ENCODE assay signal across 21 cellular contexts in genomic region chr6:159461266-159461665, GRCh38.
A peak's percentile ranks its signal among the peaks of the same experiment; 100 is the strongest.
DNase-seq lines count a peak whose midpoint lies in the region; TF ChIP-seq lines count a peak whose summit lies in the region.
"Had no signal": no experiment of that assay in that cellular context is flagged by ENCODE, and none has a peak within 500 bp of the region (broad histone marks: within the 10 kb centered on the region; RNA-seq: fewer than 3 reads in every experiment).

No MANE protein-coding gene starts in this region.

- no peak overlapping the region for H3K4me3 ChIP-seq in trophoblast cell (ENCODE audit: low read depth, low read length)
- no peak overlapping the region for H3K4me3 ChIP-seq in tibial nerve
- no peak overlapping the region for H3K4me3 ChIP-seq in transverse colon

- no TSS peak for BruUV-seq in MCF 10A (replicated peaks; lab: Mats Ljungman, UMichigan)

- in situ Hi-C loops in transverse colon (cut with MboI; ENCODE audit: low pct_ligation_motif_present in 1 of 4, low pct_unique_long_range_greater_than_20kb in 1 of 4, low sequenced_read_pairs in 3 of 4), result no loop called here

- TF ChIP-seq POLR2A in tibial nerve (IDR thresholded peaks at IDR 0.05), result no peak
- TF ChIP-seq POLR2A in transverse colon (IDR thresholded peaks at IDR 0.05), result no peak

- H3K9me3 ChIP-seq in trophoblast cell (ENCODE audit: insufficient read depth, low read depth, low read length) (no peaks in the 10 kb centered on the region), tibial nerve (no peaks in the 10 kb centered on the region), transverse colon (no peaks in the 10 kb centered on the region)

- H3K79me1 ChIP-seq in trophoblast cell (ENCODE audit: low read length), result no peaks in the 10 kb centered on the region

- intact Hi-C loops in MCF 10A (cut with micrococcal nuclease) (loop anchor here (10.0 kb wide), 1 partner anchor 206 kb away; no protein-coding TSS in a partner anchor), transverse colon (cut with DNase I; ENCODE audit: low total_unique reads) (no loop called here)

- no peaks in the 10 kb centered on the region for H3K36me3 Mint-ChIP-seq in MCF 10A (ENCODE audit: insufficient read depth, unreplicated experiment)
- no peaks in the 10 kb centered on the region for H3K36me3 Mint-ChIP-seq in T-helper 2 cell treated with Interferon-gamma antibody and Interleukin-4, amounts not matched to agents 5 μg/mL and 100 μg/mL, for 36 hours (ENCODE audit: low read depth)
- H3K36me3 Mint-ChIP-seq: activated naive CD8-positive, alpha-beta T cell treated with anti-CD3 and anti-CD28 coated beads, Interleukin-2, amount 10 ng/mL, durations not matched to agents 7 days and 5 days; brain; natural killer cell had no signal

- H3K4ac ChIP-seq in trophoblast cell (ENCODE audit: low read depth, low read length), result no peak overlapping the region

- H3K4me1 ChIP-seq in trophoblast cell (ENCODE audit: control insufficient read depth in 1 of 2, insufficient read depth in 2 of 2, low read length in 2 of 2), result peaks cover 7% of the 10 kb centered on the region in 2 experiments
- peaks cover 0 to 10% (median 0%) of the 10 kb centered on the region in 4 donors for H3K4me1 ChIP-seq in tibial nerve
- H3K4me1 ChIP-seq in transverse colon, result no peaks in the 10 kb centered on the region

- no peak overlapping the region for H3K27ac Mint-ChIP-seq in MCF 10A (ENCODE audit: low read depth, unreplicated experiment)
- no peak overlapping the region for H3K27ac Mint-ChIP-seq in T-helper 2 cell treated with Interferon-gamma antibody and Interleukin-4, amounts not matched to agents 5 μg/mL and 100 μg/mL, for 36 hours
- H3K27ac Mint-ChIP-seq: activated naive CD8-positive, alpha-beta T cell treated with anti-CD3 and anti-CD28 coated beads, Interleukin-2, amount 10 ng/mL, durations not matched to agents 7 days and 5 days; brain; natural killer cell had no signal

- H3K27me3 Mint-ChIP-seq in MCF 10A (ENCODE audit: insufficient read depth, unreplicated experiment), result peaks cover 18% of the 10 kb centered on the region
- H3K27me3 Mint-ChIP-seq in T-helper 2 cell treated with Interferon-gamma antibody and Interleukin-4, amounts not matched to agents 5 μg/mL and 100 μg/mL, for 36 hours (ENCODE audit: low read depth), result no peaks in the 10 kb centered on the region
- H3K27me3 Mint-ChIP-seq: brain had no signal

- no peak overlapping the region for H3K14ac ChIP-seq in trophoblast cell (ENCODE audit: low read length)

- no peaks in the 10 kb centered on the region for H3K79me2 ChIP-seq in trophoblast cell (ENCODE audit: control insufficient read depth, insufficient read depth, low read length, poor library complexity)

- CTCF ChIA-PET in MCF 10A (lab: Yijun Ruan, JAX), result interaction anchor here (0.7 to 1.1 kb wide), 3 partner anchors 287 to 327 kb away, joined by 3 to 4 read pairs (median 3); no protein-coding TSS in a partner anchor

- H2AFZ ChIP-seq in trophoblast cell (ENCODE audit: insufficient read depth, low read length, poor library complexity), result no peak overlapping the region

- H3K18ac ChIP-seq in trophoblast cell (ENCODE audit: low read length), result no peak overlapping the region

- H2BK5ac ChIP-seq in trophoblast cell (ENCODE audit: low read depth, low read length, poor library complexity), result no peak overlapping the region

- H4K91ac ChIP-seq in trophoblast cell (ENCODE audit: low read depth, low read length), result no peak overlapping the region

- TF ChIP-seq CTCF in MCF 10A (IDR thresholded peaks at IDR 0.05; ENCODE audit: unreplicated experiment) (no peak), tibial nerve (IDR thresholded peaks at IDR 0.05) (no peak), transverse colon (IDR thresholded peaks at IDR 0.05) (no peak)

- POLR2A ChIA-PET in MCF 10A (lab: Yijun Ruan, JAX), result interaction anchor here (0.5 kb wide), 1 partner anchor 49 kb away, joined by 5 read pairs; no protein-coding TSS in a partner anchor

- no peak overlapping the region for H3K23ac ChIP-seq in trophoblast cell (ENCODE audit: low read length)

- no peaks in the 10 kb centered on the region for H3K9me3 Mint-ChIP-seq in MCF 10A (ENCODE audit: unreplicated experiment)
- H3K9me3 Mint-ChIP-seq in T-helper 2 cell treated with Interferon-gamma antibody and Interleukin-4, amounts not matched to agents 5 μg/mL and 100 μg/mL, for 36 hours, result no peaks in the 10 kb centered on the region
- H3K9me3 Mint-ChIP-seq: natural killer cell had no signal

- no peak overlapping the region for H3K9ac ChIP-seq in trophoblast cell (ENCODE audit: low read length)

- no peak overlapping the region for H4K12ac ChIP-seq in trophoblast cell (ENCODE audit: low read depth, low read length)

- no peak overlapping the region for H3K4me3 Mint-ChIP-seq in MCF 10A (ENCODE audit: unreplicated experiment)
- H3K4me3 Mint-ChIP-seq in T-helper 2 cell treated with Interferon-gamma antibody and Interleukin-4, amounts not matched to agents 5 μg/mL and 100 μg/mL, for 36 hours, result no peak overlapping the region
- H3K4me3 Mint-ChIP-seq: activated naive CD8-positive, alpha-beta T cell treated with anti-CD3 and anti-CD28 coated beads, Interleukin-2, amount 10 ng/mL, durations not matched to agents 7 days and 5 days; brain; natural killer cell had no signal

- H2BK120ac ChIP-seq in trophoblast cell (ENCODE audit: insufficient read depth, low read length, poor library complexity), result no peak overlapping the region

- no peak overlapping the region for H3K4me2 ChIP-seq in trophoblast cell (ENCODE audit: low read length)

- H3K27ac ChIP-seq in trophoblast cell (ENCODE audit: low read depth, low read length) (no peak overlapping the region), tibial nerve (no peak overlapping the region), transverse colon (no peak overlapping the region)
- H3K27ac ChIP-seq: C4-2B had no signal

- no peak overlapping the region for H2BK12ac ChIP-seq in trophoblast cell (ENCODE audit: low read length)

- no peaks in the 10 kb centered on the region for H3K36me3 ChIP-seq in trophoblast cell (ENCODE audit: control insufficient read depth in 1 of 2, insufficient read depth in 2 of 2, low read length in 2 of 2)
- H3K36me3 ChIP-seq in tibial nerve, result no peaks in the 10 kb centered on the region
- no peaks in the 10 kb centered on the region for H3K36me3 ChIP-seq in transverse colon

- WGBS in trophoblast cell (ENCODE audit: extremely low coverage, insufficient coverage, insufficient read length), result no CpG with 5 or more reads among the region's 5 CpGs
- 48 to 66% methylated on average over 5 of the region's 5 CpGs for WGBS in tibial nerve, 2 donors
- WGBS in transverse colon (ENCODE audit: low coverage in 1 of 2), 2 donors, result 40 to 51% methylated on average over 1 to 5 of the region's 5 CpGs

- DNase-seq in EL (peak; percentile 20), M059J (ENCODE audit: low read depth) (peak; percentile 62), MCF 10A (ENCODE audit: unreplicated experiment) (peak; percentile 6), trophoblast cell (peak; percentile 42 to 69), tibial nerve (ENCODE audit: low spot score in 2 of 2) (no peak), transverse colon (no peak)
- DNase-seq in T-helper 2 cell treated with Interferon-gamma antibody and Interleukin-4, amounts not matched to agents 5 μg/mL and 100 μg/mL, for 36 hours (ENCODE audit: low spot score), result no peak
- DNase-seq: activated CD4-positive, alpha-beta T cell treated with anti-CD3 and anti-CD28 coated beads, Interleukin-2, amount 50 U/mL, for 48 hours; activated effector memory CD4-positive, alpha-beta T cell treated with Interleukin-2 at 50 U/mL for 16 hours; activated naive CD8-positive, alpha-beta T cell treated with anti-CD3 and anti-CD28 coated beads, Interleukin-2, amount 10 ng/mL, durations not matched to agents 7 days and 5 days; effector CD8-positive, alpha-beta T cell; erythroblast; GOT3; KBM-7; left ventricle myocardium superior; natural killer cell; NCI-H2171; NCI-H69; RPMI8226 had no signal

- peaks cover 6% of the 10 kb centered on the region for H3K4me1 Mint-ChIP-seq in MCF 10A (ENCODE audit: insufficient read depth, unreplicated experiment)
- H3K4me1 Mint-ChIP-seq in T-helper 2 cell treated with Interferon-gamma antibody and Interleukin-4, amounts not matched to agents 5 μg/mL and 100 μg/mL, for 36 hours (ENCODE audit: low read depth), result no peaks in the 10 kb centered on the region
- H3K4me1 Mint-ChIP-seq: activated naive CD8-positive, alpha-beta T cell treated with anti-CD3 and anti-CD28 coated beads, Interleukin-2, amount 10 ng/mL, durations not matched to agents 7 days and 5 days; natural killer cell had no signal

- H3K27me3 ChIP-seq in trophoblast cell (ENCODE audit: insufficient read depth, low read length) (no peaks in the 10 kb centered on the region), tibial nerve (no peaks in the 10 kb centered on the region), transverse colon (no peaks in the 10 kb centered on the region)

- no peak overlapping the region for H4K8ac ChIP-seq in trophoblast cell (ENCODE audit: low read depth, low read length)

- TF ChIP-seq EP300 in tibial nerve (IDR thresholded peaks at IDR 0.05) (no peak), transverse colon (IDR thresholded peaks at IDR 0.05; ENCODE audit: low read depth) (no peak)

- no peak overlapping the region for H2AK5ac ChIP-seq in trophoblast cell (ENCODE audit: low read length)

Comparison
In these comparisons a context has a peak if more than half of its experiments do, and no peak if none do; other contexts are left out.
1. DNase-seq: peak in EL (single experiment), M059J (single experiment), MCF 10A (single experiment) and trophoblast cell (2 of 2); none in tibial nerve (0 of 2), T-helper 2 cell treated with Interferon-gamma antibody and Interleukin-4, amounts not matched to agents 5 μg/mL and 100 μg/mL, for 36 hours (single experiment) and transverse colon (single experiment).